9 cellular contexts compared by ENCODE assay signal in the genomic region with DNA sequence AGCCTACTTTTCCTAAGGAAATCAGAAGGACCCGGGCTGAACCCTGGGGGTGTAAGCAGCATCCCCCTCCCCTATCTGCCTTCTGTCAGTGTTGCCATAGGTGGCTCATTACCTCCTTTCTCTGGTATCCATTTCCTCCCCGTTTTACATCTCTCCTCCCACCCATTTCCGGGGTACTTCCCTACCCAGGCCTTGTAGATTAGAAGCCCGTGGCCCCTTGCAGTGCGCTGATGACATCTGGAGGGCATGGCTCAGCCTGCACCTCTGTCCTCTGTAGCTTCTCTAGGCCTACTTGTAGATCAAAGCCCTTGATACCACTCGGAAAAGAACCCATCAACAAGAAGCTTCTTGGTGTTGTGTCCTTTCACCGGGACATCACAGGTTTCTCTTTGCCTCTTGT.
DNase-seq lines count a peak whose midpoint lies in the region; ATAC-seq and TF ChIP-seq lines count a peak whose summit lies in the region.
"Had no signal": no experiment of that assay in that cellular context is flagged by ENCODE, and none has a peak within 500 bp of the region (broad histone marks: within the 10 kb centered on the region; RNA-seq: fewer than 3 reads in every experiment).

No MANE protein-coding gene starts in this region.

- no peaks in the 10 kb centered on the region for H4K20me1 ChIP-seq in hepatocyte (ENCODE audit: insufficient read depth, poor library complexity, severe bottlenecking)

- H3K27ac ChIP-seq in SJCRH30: no peak overlapping the region
- no peak overlapping the region for H3K27ac ChIP-seq in foreskin keratinocyte
- H3K27ac ChIP-seq in hepatocyte: no peak overlapping the region
- H3K27ac ChIP-seq: neutrophil had no signal

- no peak overlapping the region for H3K4me3 ChIP-seq in H7 (ENCODE audit: insufficient read depth, low read depth, low read length)
- H3K4me3 ChIP-seq in SJCRH30: no peak overlapping the region
- no peak overlapping the region for H3K4me3 ChIP-seq in hepatocyte

- H3K27me3 ChIP-seq in H7 (ENCODE audit: control insufficient read depth, insufficient read depth, low read length): no peaks in the 10 kb centered on the region
- no peaks in the 10 kb centered on the region for H3K27me3 ChIP-seq in SJCRH30
- no peaks in the 10 kb centered on the region for H3K27me3 ChIP-seq in foreskin keratinocyte
- H3K27me3 ChIP-seq in hepatocyte: no peaks in the 10 kb centered on the region
- H3K27me3 ChIP-seq: neutrophil had no signal

- H3K27ac Mint-ChIP-seq in T-helper 17 cell: peak overlapping the region; percentile 97

- peaks cover 45% of the 10 kb centered on the region for H3K4me1 Mint-ChIP-seq in T-helper 17 cell

- H3K79me2 ChIP-seq in hepatocyte: no peaks in the 10 kb centered on the region

- H3K4me2 ChIP-seq in hepatocyte: no peak overlapping the region

- H3K4me1 ChIP-seq in SJCRH30 (no peaks in the 10 kb centered on the region), foreskin keratinocyte (no peaks in the 10 kb centered on the region), hepatocyte (ENCODE audit: insufficient read depth) (no peaks in the 10 kb centered on the region)

- peak; percentile 17 for DNase-seq in H7
- peak; percentile 13 to 36 (median 31) for DNase-seq in T-helper 17 cell
- DNase-seq in effector CD8-positive, alpha-beta T cell (lab: John Stamatoyannopoulos, UW): peak; percentile 6
- DNase-seq in SJCRH30: no peak
- no peak for DNase-seq in foreskin keratinocyte
- no peak for DNase-seq in hepatocyte (ENCODE audit: low spot score)

- TF ChIP-seq CTCF in GM12873 (IDR thresholded peaks at IDR 0.05; ENCODE audit: insufficient read depth, low read depth, low read length, missing control alignments): peak; percentile 65
- TF ChIP-seq CTCF in foreskin keratinocyte (conservative IDR thresholded peaks at IDR 0.05): no peak
- TF ChIP-seq CTCF in hepatocyte (IDR thresholded peaks at IDR 0.05; ENCODE audit: poor library complexity): no peak

- peak overlapping the region; percentile 88 for H3K4me3 Mint-ChIP-seq in T-helper 17 cell

- H3K9me3 ChIP-seq in T-helper 17 cell (ENCODE audit: control insufficient read depth, low read length, poor library complexity, severe bottlenecking) (no peaks in the 10 kb centered on the region), SJCRH30 (replicated peaks) (no peaks in the 10 kb centered on the region), hepatocyte (ENCODE audit: low read depth) (no peaks in the 10 kb centered on the region)
- H3K9me3 ChIP-seq: neutrophil had no signal

- 68% methylated on average over 7 of the region's 7 CpGs for WGBS in hepatocyte (ENCODE audit: low lambda C conversion rate, missing lambda C conversion rate)

- H3K36me3 ChIP-seq in H7 (replicated peaks; ENCODE audit: control insufficient read depth, insufficient read depth, low read length) (no peaks in the 10 kb centered on the region), SJCRH30 (no peaks in the 10 kb centered on the region), hepatocyte (replicated peaks; ENCODE audit: insufficient read depth, low read depth) (no peaks in the 10 kb centered on the region)
- H3K36me3 ChIP-seq: neutrophil had no signal

- H3K27me3 Mint-ChIP-seq in T-helper 17 cell: no peaks in the 10 kb centered on the region

- no peaks in the 10 kb centered on the region for H3K9me2 ChIP-seq in hepatocyte (replicated peaks; ENCODE audit: insufficient read depth)

- no peaks in the 10 kb centered on the region for H3K36me3 Mint-ChIP-seq in T-helper 17 cell (ENCODE audit: low read depth)

- ATAC-seq in T-helper 17 cell (peak; percentile 97), foreskin keratinocyte (no peak), HG03196 (IDR thresholded peaks at IDR 0.05; ENCODE audit: unreplicated experiment) (no peak)

- no peak overlapping the region for H2AFZ ChIP-seq in hepatocyte

Comparison
In these comparisons a context has a peak if more than half of its experiments do, and no peak if none do; other contexts are left out.
1. DNase-seq: peak in H7 (single experiment), T-helper 17 cell (3 of 3) and effector CD8-positive, alpha-beta T cell (single experiment); none in SJCRH30 (0 of 2), foreskin keratinocyte (0 of 2) and hepatocyte (single experiment).